8 cellular contexts compared by ENCODE assay signal in genomic region chr6:105981002-105981887, GRCh38.
DNase-seq lines count a peak whose midpoint lies in the region; ATAC-seq and TF ChIP-seq lines count a peak whose summit lies in the region.
"Had no signal": no experiment of that assay in that cellular context is flagged by ENCODE, and none has a peak within 500 bp of the region (broad histone marks: within the 10 kb centered on the region; RNA-seq: fewer than 3 reads in every experiment).

No MANE protein-coding gene starts in this region.

- peak; percentile 60 for DNase-seq in activated naive CD4-positive, alpha-beta T cell treated with anti-CD3 and anti-CD28 coated beads, Interleukin-2, amount 10 ng/mL, durations not matched to agents 7 days and 5 days
- DNase-seq in immature natural killer cell, result peak in 1 of 3 donors; percentile 27
- no peak for DNase-seq in NCI-H1092 (lab: John Stamatoyannopoulos, UW)

- H3K27me3 ChIP-seq in stomach smooth muscle (ENCODE audit: control insufficient read depth in 1 of 2, insufficient read depth in 2 of 2, low read length in 2 of 2), result peaks cover 36 to 45% of the 10 kb centered on the region in 2 donors

- no peak overlapping the region for H3K27ac ChIP-seq in stomach smooth muscle (ENCODE audit: low read length)
- H3K27ac ChIP-seq: left lung had no signal

- peak overlapping the region; percentile 88 for H3K27ac Mint-ChIP-seq in activated naive CD4-positive, alpha-beta T cell treated with anti-CD3 and anti-CD28 coated beads, Interleukin-2, amount 10 ng/mL, durations not matched to agents 7 days and 5 days
- peak overlapping the region in 1 of 6 donors; percentile 49 for H3K27ac Mint-ChIP-seq in immature natural killer cell

- peaks cover 3 to 5% of the 10 kb centered on the region in 2 donors for H3K9me3 ChIP-seq in stomach smooth muscle (ENCODE audit: control insufficient read depth in 2 of 2, low read length in 2 of 2)
- H3K9me3 ChIP-seq: left lung had no signal

- H3K4me3 Mint-ChIP-seq in activated naive CD4-positive, alpha-beta T cell treated with anti-CD3 and anti-CD28 coated beads, Interleukin-2, amount 10 ng/mL, durations not matched to agents 7 days and 5 days, result peak overlapping the region; percentile 72
- peak overlapping the region; percentile 70 to 93 (median 84) for H3K4me3 Mint-ChIP-seq in immature natural killer cell

- H3K4me3 ChIP-seq in stomach smooth muscle (ENCODE audit: low read length in 2 of 2), result peak overlapping the region; percentile 37 to 49

- no peak for TF ChIP-seq POLR2A in GM18505 (IDR thresholded peaks at IDR 0.05; ENCODE audit: borderline replicate concordance, extremely low read depth, insufficient read depth, insufficient read length)

- peaks cover 7% of the 10 kb centered on the region for H3K36me3 Mint-ChIP-seq in activated naive CD4-positive, alpha-beta T cell treated with anti-CD3 and anti-CD28 coated beads, Interleukin-2, amount 10 ng/mL, durations not matched to agents 7 days and 5 days
- no peaks in the 10 kb centered on the region for H3K36me3 Mint-ChIP-seq in immature natural killer cell

- no peak overlapping the region for H3K9ac ChIP-seq in stomach smooth muscle (ENCODE audit: low read length in 2 of 2)

- peaks cover 42% of the 10 kb centered on the region for H3K27me3 Mint-ChIP-seq in activated naive CD4-positive, alpha-beta T cell treated with anti-CD3 and anti-CD28 coated beads, Interleukin-2, amount 10 ng/mL, durations not matched to agents 7 days and 5 days
- peaks cover 5 to 28% (median 25%) of the 10 kb centered on the region in 3 donors for H3K27me3 Mint-ChIP-seq in immature natural killer cell (ENCODE audit: low read depth in 3 of 3)

- CTCF ChIA-PET in activated naive CD4-positive, alpha-beta T cell treated with anti-CD3 and anti-CD28 coated beads, Interleukin-2, amount 10 ng/mL, durations not matched to agents 7 days and 5 days (lab: Charles Lee), result interaction anchor here (1.1 to 1.4 kb wide), 2 partner anchors 11 to 242 kb away, joined by 4 to 6 read pairs; no protein-coding TSS in a partner anchor

- H3K36me3 ChIP-seq in stomach smooth muscle (ENCODE audit: control insufficient read depth in 2 of 2, insufficient read depth in 2 of 2, low read length in 2 of 2), result no peaks in the 10 kb centered on the region
- H3K36me3 ChIP-seq: left lung had no signal

- H3K9me3 Mint-ChIP-seq in activated naive CD4-positive, alpha-beta T cell treated with anti-CD3 and anti-CD28 coated beads, Interleukin-2, amount 10 ng/mL, durations not matched to agents 7 days and 5 days, result no peaks in the 10 kb centered on the region
- H3K9me3 Mint-ChIP-seq in immature natural killer cell, result no peaks in the 10 kb centered on the region

- H3K4me1 Mint-ChIP-seq in activated naive CD4-positive, alpha-beta T cell treated with anti-CD3 and anti-CD28 coated beads, Interleukin-2, amount 10 ng/mL, durations not matched to agents 7 days and 5 days, result peaks cover 77% of the 10 kb centered on the region
- H3K4me1 Mint-ChIP-seq in immature natural killer cell, result peaks cover 10 to 22% of the 10 kb centered on the region in 2 donors

- H3K4me1 ChIP-seq in stomach smooth muscle (ENCODE audit: control insufficient read depth, insufficient read depth, low read length), result peaks cover 16% of the 10 kb centered on the region

- ATAC-seq in HG03342 (IDR thresholded peaks at IDR 0.05; ENCODE audit: unreplicated experiment) (peak; percentile 52), GM18505 (IDR thresholded peaks at IDR 0.05; ENCODE audit: unreplicated experiment) (no peak), HG03108 (IDR thresholded peaks at IDR 0.05; ENCODE audit: unreplicated experiment) (no peak)
- ATAC-seq: left lung had no signal
